Comparison of ENCODE assay signal across 8 cellular contexts in genomic region chr5:95812100-95812472, GRCh38. TPM values are rescaled to one million over a fixed set of nuclear protein-coding genes. Genes with fewer than 3 reads are reported as not detected.
A peak's percentile ranks its signal among the peaks of the same experiment; 100 is the strongest.
DNase-seq lines count a peak whose midpoint lies in the region; ATAC-seq and TF ChIP-seq lines count a peak whose summit lies in the region.

No MANE protein-coding gene starts in this region.

- H2AFZ ChIP-seq in Loucy (ENCODE audit: low read length), result no peak overlapping the region

- H3K27ac Mint-ChIP-seq in CD14-positive monocyte, result peak overlapping the region; percentile 58 to 90 (median 71)
- peak overlapping the region; percentile 85 to 97 (median 94) for H3K27ac Mint-ChIP-seq in naive thymus-derived CD8-positive, alpha-beta T cell

- TF ChIP-seq CTCF in CD14-positive monocyte (IDR thresholded peaks at IDR 0.05) (no peak), Loucy (conservative IDR thresholded peaks at IDR 0.05; ENCODE audit: low read length) (no peak), choroid plexus epithelial cell (conservative IDR thresholded peaks at IDR 0.05; ENCODE audit: low read depth, low read length) (no peak)

- H3K4me3 ChIP-seq in Loucy (ENCODE audit: low read length, poor library complexity, severe bottlenecking) (no peak overlapping the region), choroid plexus epithelial cell (ENCODE audit: low read depth, low read length) (no peak overlapping the region)

- H3F3A ChIP-seq in Loucy (ENCODE audit: low read depth), result peaks cover 8% of the 10 kb centered on the region

- no peaks in the 10 kb centered on the region for H3K9me3 ChIP-seq in Loucy (ENCODE audit: insufficient read depth, low read depth, low read length)

- no peak overlapping the region for H3K4me3 Mint-ChIP-seq in CD14-positive monocyte
- H3K4me3 Mint-ChIP-seq in naive thymus-derived CD8-positive, alpha-beta T cell, result peak overlapping the region; percentile 38 to 85 (median 64)

- H3K79me2 ChIP-seq in Loucy (ENCODE audit: insufficient read depth, low read length), result peaks cover 49% of the 10 kb centered on the region

- H3K36me3 Mint-ChIP-seq in CD14-positive monocyte, result peaks cover 64 to 90% of the 10 kb centered on the region in 2 donors
- H3K36me3 Mint-ChIP-seq in naive thymus-derived CD8-positive, alpha-beta T cell, result peaks cover 5 to 54% (median 35%) of the 10 kb centered on the region in 3 donors

- H3K9ac ChIP-seq in Loucy (ENCODE audit: low read depth, low read length, poor library complexity, severe bottlenecking), result no peak overlapping the region

- H3K27me3 Mint-ChIP-seq in CD14-positive monocyte (ENCODE audit: low read depth in 3 of 3), result peaks cover 0 to 3% (median 0%) of the 10 kb centered on the region in 3 donors
- H3K27me3 Mint-ChIP-seq in naive thymus-derived CD8-positive, alpha-beta T cell, result no peaks in the 10 kb centered on the region

- POLR2A ChIA-PET in naive thymus-derived CD8-positive, alpha-beta T cell (lab: Charles Lee), result interaction anchor here (1.1 to 9.2 kb wide), 3 partner anchors 8 to 31 kb away, joined by 3 to 190 read pairs (median 8); partner anchors contain the start of gene GLRX

- no peaks in the 10 kb centered on the region for H3K9me3 Mint-ChIP-seq in CD14-positive monocyte
- no peaks in the 10 kb centered on the region for H3K9me3 Mint-ChIP-seq in naive thymus-derived CD8-positive, alpha-beta T cell

- peaks cover 40% of the 10 kb centered on the region for H4K20me1 ChIP-seq in Loucy (ENCODE audit: insufficient read depth, low read length, poor library complexity, severe bottlenecking)

- no peak for DNase-seq in CD14-positive monocyte (ENCODE audit: low spot score)
- peak; percentile 70 for DNase-seq in choroid plexus epithelial cell (ENCODE audit: low read depth)
- peak in 5 of 10 donors; percentile 7 to 55 (median 33) for DNase-seq in naive thymus-derived CD8-positive, alpha-beta T cell
- no peak for DNase-seq in NCI-H2107 treated with DMSO at 0.1 percent for 48 hours (lab: John Stamatoyannopoulos, UW; ENCODE audit: unreplicated experiment)
- DNase-seq in SHP77 (lab: John Stamatoyannopoulos, UW), result no peak
- no peak for DNase-seq in NCI-H187 treated with DMSO at 0.1 percent for 48 hours (lab: John Stamatoyannopoulos, UW)

- H3K36me3 ChIP-seq in Loucy (ENCODE audit: insufficient read depth, low read length), result peaks cover 42% of the 10 kb centered on the region

- H3K27me3 ChIP-seq in Loucy (ENCODE audit: insufficient read depth, low read length, poor library complexity, severe bottlenecking), result no peaks in the 10 kb centered on the region

- ATAC-seq in naive thymus-derived CD8-positive, alpha-beta T cell, result peak in 1 of 2 donors; percentile 15
- ATAC-seq in HG03097 (IDR thresholded peaks at IDR 0.05; ENCODE audit: low FRiP score, unreplicated experiment), result no peak

- H3K4me2 ChIP-seq in Loucy (ENCODE audit: low read depth, low read length, poor library complexity, severe bottlenecking), result peak overlapping the region; percentile 49

- intact Hi-C loops in CD14-positive monocyte (cut with micrococcal nuclease), result no loop called here

- H3K9me2 ChIP-seq in Loucy (replicated peaks; ENCODE audit: low read depth, low read length), result no peaks in the 10 kb centered on the region

- H3K4me1 Mint-ChIP-seq in CD14-positive monocyte, result peaks cover 82% of the 10 kb centered on the region
- H3K4me1 Mint-ChIP-seq in naive thymus-derived CD8-positive, alpha-beta T cell, result peaks cover 61 to 93% (median 92%) of the 10 kb centered on the region in 4 donors

- peaks cover 72% of the 10 kb centered on the region for H3K4me1 ChIP-seq in Loucy (ENCODE audit: insufficient read depth, low read length, poor library complexity, severe bottlenecking)

RNA-seq across cellular contexts. Expression of gene GLRX, which starts 10.4 kb away (rescaled TPM):
- 100 to 1,000 TPM; 555 to 603 TPM for polyA plus RNA-seq in CD14-positive monocyte
- total RNA-seq in naive thymus-derived CD8-positive, alpha-beta T cell, result 100 to 1,000 TPM; 110 to 111 TPM
- 100 to 1,000 TPM; 133 to 232 (median 148) TPM for polyA plus RNA-seq in naive thymus-derived CD8-positive, alpha-beta T cell

Comparison
In these comparisons a context has a peak if more than half of its experiments do, and no peak if none do; other contexts are left out.
1. H3K4me3 Mint-ChIP-seq: peak in naive thymus-derived CD8-positive, alpha-beta T cell (10 of 10); none in CD14-positive monocyte (0 of 2).